Comparison of ENCODE assay signal across 21 cellular contexts in the genomic region with DNA sequence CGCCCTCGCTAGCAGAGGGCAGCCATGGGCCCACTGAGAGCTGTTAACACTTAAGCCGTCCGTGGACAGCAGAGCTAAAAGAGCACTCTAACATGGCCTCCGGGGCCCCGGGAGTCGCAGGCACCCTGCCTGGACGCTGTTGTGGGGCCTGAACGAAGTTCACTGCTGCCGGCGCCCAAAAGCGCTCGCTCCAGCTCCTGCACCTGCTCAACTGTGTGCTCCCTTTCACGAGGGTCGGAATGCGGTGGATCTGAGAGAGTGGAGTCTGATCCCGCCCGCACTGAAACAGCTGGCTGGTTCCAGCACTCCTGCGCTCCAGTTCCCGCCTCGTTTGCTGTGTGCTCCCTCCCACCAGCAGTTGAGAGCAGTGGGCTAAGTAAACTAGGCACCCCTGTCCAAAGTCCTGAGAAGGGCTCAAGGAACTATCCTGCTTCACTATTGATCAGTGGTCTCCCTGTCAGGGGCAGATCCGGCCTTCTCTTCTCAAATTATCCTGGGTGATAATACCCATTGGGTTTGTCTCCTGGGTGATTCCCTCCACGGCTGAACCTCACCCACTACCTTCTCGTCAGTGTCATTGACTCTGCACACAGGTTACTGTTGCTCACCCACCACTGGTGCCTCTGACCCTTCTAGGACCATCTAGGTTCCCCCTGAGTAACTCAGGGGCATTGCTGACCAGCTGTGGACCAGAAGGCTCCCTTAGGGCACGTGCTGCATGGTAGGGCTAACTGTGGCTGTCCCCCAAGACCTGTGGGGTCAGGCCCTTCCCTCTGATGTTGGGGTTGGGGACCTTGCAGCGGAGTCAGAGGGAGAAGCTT. TPM values are rescaled to one million over a fixed set of nuclear protein-coding genes. Genes with fewer than 3 reads are reported as not detected.
"Had no signal": no experiment of that assay in that cellular context is flagged by ENCODE, and none has a peak within 500 bp of the region (broad histone marks: within the 10 kb centered on the region; RNA-seq: fewer than 3 reads in every experiment).

No MANE protein-coding gene starts in this region.

- H3K9me3 ChIP-seq: esophagus muscularis mucosa, gastrocnemius medialis, heart right ventricle, left ventricle myocardium inferior, lower lobe of right lung, ovary, stomach, thoracic aorta, transverse colon had no signal

- H3K4me1 ChIP-seq: esophagus muscularis mucosa, gastrocnemius medialis, heart right ventricle, left ventricle myocardium inferior, lower lobe of right lung, stomach had no signal

- H3K4me3 ChIP-seq: esophagus muscularis mucosa, gastrocnemius medialis, heart right ventricle, left ventricle myocardium inferior, lower lobe of right lung, ovary, stomach, thoracic aorta, transverse colon had no signal

- H3K27ac ChIP-seq: epithelial cell of prostate, esophagus muscularis mucosa, gastrocnemius medialis, heart right ventricle, left ventricle myocardium inferior, lower lobe of right lung, ovary, stomach, thoracic aorta, transverse colon had no signal

- DNase-seq: cerebellar nuclear complex; effector memory CD8-positive, alpha-beta T cell; gastrocnemius medialis; heart right ventricle; hypothalamus; left ventricle myocardium inferior; lower lobe of right lung; naive B cell; ovary; right cardiac atrium; stimulated activated CD4-positive, alpha-beta T cell treated with anti-CD3 and anti-CD28 coated beads, Interleukin-15, amount 100 ng/mL, for 24 hours; stimulated activated CD4-positive, alpha-beta T cell treated with anti-CD3 and anti-CD28 coated beads, Interleukin-1b, Interleukin-23, amount 100 ng/mL, for 48 hours; stimulated activated CD4-positive, alpha-beta T cell treated with anti-CD3 and anti-CD28 coated beads, Interleukin-4, amount 100 ng/mL, for 4 hours; stimulated activated naive CD4-positive, alpha-beta T cell; stomach; substantia nigra; transverse colon had no signal

- H3K27me3 ChIP-seq: ovary, transverse colon had no signal

- ATAC-seq: effector memory CD8-positive, alpha-beta T cell; gastrocnemius medialis; heart right ventricle; right cardiac atrium had no signal

- H3K36me3 ChIP-seq: esophagus muscularis mucosa, gastrocnemius medialis, heart right ventricle, left ventricle myocardium inferior, lower lobe of right lung, ovary, stomach, thoracic aorta, transverse colon had no signal

RNA-seq across cellular contexts. Expression of a gene that starts 23.5 kb away (rescaled TPM):
- polyA plus RNA-seq: keratinocyte had no signal
